In genomic region chr1:81172483-81172882, GRCh38 we compare ENCODE assay signal across 8 cellular contexts.
"Had no signal": no experiment of that assay in that cellular context is flagged by ENCODE, and none has a peak within 500 bp of the region (broad histone marks: within the 10 kb centered on the region; RNA-seq: fewer than 3 reads in every experiment).

No MANE protein-coding gene starts in this region.

- H3K27ac ChIP-seq: HL-60, KMS-11 had no signal

- H3K27ac Mint-ChIP-seq: IgD-negative memory B cell had no signal

- DNase-seq: IMR-90, KBM-7, KG1 had no signal

- H3K4me2 ChIP-seq: KMS-11 had no signal

- H3K27me3 Mint-ChIP-seq: IgD-negative memory B cell had no signal

- H3K36me3 Mint-ChIP-seq: IgD-negative memory B cell had no signal

- ATAC-seq: HepG2, K562 had no signal

- H3K4me1 Mint-ChIP-seq: IgD-negative memory B cell had no signal

- H3K9ac ChIP-seq: KMS-11 had no signal

- H3K4me3 ChIP-seq: K562 had no signal
